In the genomic region with DNA sequence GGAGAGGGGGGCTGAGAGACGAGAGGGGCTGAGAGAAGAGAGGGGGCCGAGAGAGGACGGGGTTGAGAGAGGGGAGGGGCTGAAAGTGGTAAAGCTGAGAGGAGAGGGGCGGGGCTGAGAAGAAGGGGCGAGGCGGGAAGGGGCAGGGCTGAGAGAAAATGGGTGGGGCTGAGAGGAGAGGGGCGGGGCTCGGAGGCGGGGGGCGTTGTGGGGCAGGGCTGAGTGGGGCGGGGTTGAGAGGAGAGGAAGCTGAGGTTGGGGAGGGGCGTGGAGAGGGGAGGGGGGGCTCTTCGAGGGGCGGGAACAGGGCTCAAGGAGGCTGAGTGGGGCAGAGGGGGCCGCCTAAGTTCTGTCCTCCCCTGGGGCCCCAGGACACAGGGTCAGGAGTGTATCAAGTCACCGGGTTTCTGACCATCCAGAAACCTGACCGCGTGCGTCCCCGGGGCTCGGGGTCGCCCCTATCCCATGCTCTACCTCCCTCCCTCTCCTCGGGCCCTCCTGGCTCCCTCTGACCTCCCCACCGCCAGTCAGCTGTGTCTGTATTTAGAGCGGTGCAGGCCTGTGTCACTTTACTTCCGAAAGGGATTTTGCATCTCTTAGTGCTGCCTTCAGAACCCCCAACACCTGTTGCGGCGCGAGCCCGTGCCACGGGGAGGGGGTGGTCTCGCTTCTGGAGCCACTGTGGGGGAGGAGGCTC, we compare ENCODE assay signal across 8 cellular contexts. TPM values are rescaled to one million over a fixed set of nuclear protein-coding genes. Genes with fewer than 3 reads are reported as not detected.
DNase-seq lines count a peak whose midpoint lies in the region; ATAC-seq and TF ChIP-seq lines count a peak whose summit lies in the region.

No MANE protein-coding gene starts in this region.

- intact Hi-C loops in CD4-positive, alpha-beta T cell (cut with DNase I, micrococcal nuclease): no loop called here
- intact Hi-C loops in prostate gland (cut with DNase I): no loop called here

- TF ChIP-seq POLR2A in prostate gland (IDR thresholded peaks at IDR 0.05): no peak

- TF ChIP-seq CTCF in CD4-positive, alpha-beta T cell (IDR thresholded peaks at IDR 0.05): no peak
- TF ChIP-seq CTCF in prostate gland (IDR thresholded peaks at IDR 0.05): no peak

- H3K4me3 Mint-ChIP-seq in CD4-positive, alpha-beta T cell: peak overlapping the region; percentile 45
- H3K4me3 Mint-ChIP-seq in T-cell: peak overlapping the region; percentile 39 to 73 (median 60)
- H3K4me3 Mint-ChIP-seq in naive B cell: peak overlapping the region; percentile 49 to 89 (median 80)

- H3K36me3 ChIP-seq in HUES64 (ENCODE audit: insufficient read depth, low read length) (no peaks in the 10 kb centered on the region), prostate gland (no peaks in the 10 kb centered on the region)

- H3K27me3 Mint-ChIP-seq in CD4-positive, alpha-beta T cell: peaks cover 50% of the 10 kb centered on the region
- H3K27me3 Mint-ChIP-seq in T-cell: peaks cover 19 to 52% of the 10 kb centered on the region in 2 donors
- peaks cover 17 to 47% (median 29%) of the 10 kb centered on the region in 3 donors for H3K27me3 Mint-ChIP-seq in naive B cell

- peak; percentile 74 for ATAC-seq in CD4-positive, alpha-beta T cell (ENCODE audit: poor library complexity)
- peak; percentile 65 to 80 (median 68) for ATAC-seq in T-cell (replicated peaks in 1 of 4)
- peak; percentile 73 to 76 for ATAC-seq in naive B cell (ENCODE audit: low read depth in 2 of 2)
- ATAC-seq in HG02981 (IDR thresholded peaks at IDR 0.05; ENCODE audit: unreplicated experiment): no peak

- no peaks in the 10 kb centered on the region for H3K9me3 Mint-ChIP-seq in CD4-positive, alpha-beta T cell
- H3K9me3 Mint-ChIP-seq in T-cell: no peaks in the 10 kb centered on the region
- H3K9me3 Mint-ChIP-seq in naive B cell: no peaks in the 10 kb centered on the region

- WGBS in HUES64: under 1% methylated on average over 26 of the region's 32 CpGs
- 3% methylated on average over 25 of the region's 32 CpGs for WGBS in prostate gland

- H3K27me3 ChIP-seq in CD4-positive, alpha-beta T cell (ENCODE audit: control insufficient read depth, insufficient read depth, low read length): peaks cover 54% of the 10 kb centered on the region
- H3K27me3 ChIP-seq in HUES64 (ENCODE audit: insufficient read depth, low read length) (peaks cover 27% of the 10 kb centered on the region), prostate gland (replicated peaks; ENCODE audit: insufficient read depth) (peaks cover 10% of the 10 kb centered on the region)

- H3K27ac Mint-ChIP-seq in CD4-positive, alpha-beta T cell: no peak overlapping the region
- no peak overlapping the region for H3K27ac Mint-ChIP-seq in T-cell
- H3K27ac Mint-ChIP-seq in naive B cell: peak overlapping the region in 1 of 6 donors; percentile 74

- no peak overlapping the region for H3K9ac ChIP-seq in HUES64 (ENCODE audit: low read depth, low read length)

- no peaks in the 10 kb centered on the region for H3K9me3 ChIP-seq in CD4-positive, alpha-beta T cell (ENCODE audit: control insufficient read depth, low read length)
- H3K9me3 ChIP-seq in HUES64 (ENCODE audit: insufficient read depth, low read depth, low read length) (no peaks in the 10 kb centered on the region), prostate gland (no peaks in the 10 kb centered on the region)

- peaks cover 17% of the 10 kb centered on the region for H3K4me1 Mint-ChIP-seq in CD4-positive, alpha-beta T cell (ENCODE audit: low read depth)
- H3K4me1 Mint-ChIP-seq in T-cell (peaks cover 9 to 12% (median 11%) of the 10 kb centered on the region in 3 donors), naive B cell (peaks cover 15 to 19% (median 18%) of the 10 kb centered on the region in 3 donors)

- H3K4me3 ChIP-seq in HUES64 (ENCODE audit: low read length) (peak overlapping the region; percentile 77), prostate gland (no peak overlapping the region)

- POLR2A ChIA-PET in CD4-positive, alpha-beta T cell (lab: Charles Lee): no interaction called here
- POLR2A ChIA-PET in T-cell (lab: Charles Lee): interaction anchor here in 1 of 2 donors (0.7 kb wide), 1 partner anchor 9 kb away, joined by 5 read pairs; no protein-coding TSS in a partner anchor

- DNase-seq in CD4-positive, alpha-beta T cell: peak; percentile 26 to 53 (median 34)
- peak in 32 of 34 experiments; percentile 10 to 61 (median 43) for DNase-seq in T-cell
- DNase-seq in T47D (ENCODE audit: low read depth in 1 of 2, low spot score in 1 of 2): peak; percentile 63 to 74
- peak; percentile 25 for DNase-seq in naive B cell
- no peak for DNase-seq in foreskin melanocyte
- no peak for DNase-seq in prostate gland (ENCODE audit: low spot score)

- H3K36me3 Mint-ChIP-seq in CD4-positive, alpha-beta T cell (ENCODE audit: low read depth): no peaks in the 10 kb centered on the region
- H3K36me3 Mint-ChIP-seq in T-cell (no peaks in the 10 kb centered on the region), naive B cell (no peaks in the 10 kb centered on the region)

- in situ Hi-C loops in T47D (cut with HindIII; ENCODE audit: low pct_unique_long_range_greater_than_20kb, low sequenced_read_pairs): no loop called here

- CTCF ChIA-PET in CD4-positive, alpha-beta T cell (lab: Charles Lee): interaction anchor here (1.0 kb wide), 1 partner anchor 38 kb away, joined by 3 read pairs; no protein-coding TSS in a partner anchor
- CTCF ChIA-PET in T-cell (lab: Charles Lee): no interaction called here

- H3K4me1 ChIP-seq in HUES64 (ENCODE audit: insufficient read depth, low read length) (no peaks in the 10 kb centered on the region), prostate gland (replicated peaks) (no peaks in the 10 kb centered on the region)

- H3K27ac ChIP-seq in CD4-positive, alpha-beta T cell (ENCODE audit: low read depth, low read length): no peak overlapping the region
- no peak overlapping the region for H3K27ac ChIP-seq in HUES64 (ENCODE audit: low read depth, low read length)
- no peak overlapping the region for H3K27ac ChIP-seq in prostate gland

RNA-seq across cellular contexts. Expression of a gene that starts 38.6 kb away (rescaled TPM):
- total RNA-seq in CD4-positive, alpha-beta T cell: under 1 TPM; 0.14 to 0.17 TPM
- polyA plus RNA-seq in HUES64 (2013, experiment 1 of 2): 15.5 TPM
- polyA plus RNA-seq in HUES64 (2013, experiment 2 of 2): 20.2 TPM
- total RNA-seq in T-cell (under 1 TPM in 3 of 5 donors, not detected in 2; 0.25 to 0.43 (median 0.32) TPM), prostate gland (1 to 10 TPM; 4.3 to 7.8 TPM)
- polyA plus RNA-seq in naive B cell (ENCODE audit: low read depth in 6 of 6): not detected

RNA-seq across cellular contexts. Expression of a gene that starts 41.2 kb away (rescaled TPM):
- 1 to 10 TPM; 4.4 to 5.1 TPM for total RNA-seq in CD4-positive, alpha-beta T cell
- 3.4 TPM for polyA plus RNA-seq in HUES64 (2013, experiment 1 of 2)
- 5.5 TPM for polyA plus RNA-seq in HUES64 (2013, experiment 2 of 2)
- total RNA-seq in T-cell: 10 to 100 TPM; 10.8 to 23.0 (median 19.5) TPM
- polyA plus RNA-seq in naive B cell (ENCODE audit: low read depth in 6 of 6): 10 to 100 TPM in 1 of 6 donors, 1 to 10 TPM in 5; 4.7 to 14.2 (median 8.0) TPM
- 1 to 10 TPM; 4.0 to 6.2 TPM for total RNA-seq in prostate gland

RNA-seq across cellular contexts. Expression of a gene that starts 58.3 kb away (rescaled TPM):
- not detected for total RNA-seq in CD4-positive, alpha-beta T cell
- 0.25 TPM for polyA plus RNA-seq in HUES64 (2013, experiment 1 of 2)
- polyA plus RNA-seq in HUES64 (2013, experiment 2 of 2): 0.32 TPM
- total RNA-seq in T-cell (under 1 TPM in 3 of 5 donors, not detected in 2; 0.13 to 0.32 (median 0.19) TPM), prostate gland (1 to 10 TPM; 2.5 to 3.6 TPM)
- under 1 TPM in 3 of 6 donors, not detected in 3; 0.12 to 0.58 (median 0.25) TPM for polyA plus RNA-seq in naive B cell (ENCODE audit: low read depth in 6 of 6)

Comparison
In these comparisons a context has a peak if more than half of its experiments do, and no peak if none do; other contexts are left out.
1. DNase-seq: peak in CD4-positive, alpha-beta T cell (10 of 10), T-cell (32 of 34), T47D (2 of 2) and naive B cell (single experiment); none in foreskin melanocyte (single experiment) and prostate gland (single experiment).
2. Peak in every context shown above with its lines, with median percentiles within 50 percentile points of each other: H3K4me3 Mint-ChIP-seq.